In genomic region chr20:53616489-53616888, GRCh38 we compare ENCODE assay signal across 7 cellular contexts. TPM values are rescaled to one million over a fixed set of nuclear protein-coding genes. Genes with fewer than 3 reads are reported as not detected.
DNase-seq lines count a peak whose midpoint lies in the region; ATAC-seq, FAIRE-seq and TF ChIP-seq lines count a peak whose summit lies in the region.
"Not testable (repeated sequence)": the region's sequence is repeated elsewhere in the genome, so short reads cannot be mapped to it uniquely, and the experiment has no call there.

No MANE protein-coding gene starts in this region.

- H3K4me1 ChIP-seq in OCI-LY1 (ENCODE audit: insufficient read depth, low read length, severe bottlenecking) (peaks cover 37% of the 10 kb centered on the region), HepG2 (ENCODE audit: insufficient read depth, low read length) (peaks cover 17% of the 10 kb centered on the region), sigmoid colon (peaks cover 0 to 14% (median 4%) of the 10 kb centered on the region in 4 donors)
- H3K4me1 ChIP-seq in trophoblast cell (ENCODE audit: control insufficient read depth in 1 of 2, insufficient read depth in 2 of 2, low read length in 2 of 2) = not testable (repeated sequence)

- not testable (repeated sequence) for H2BK12ac ChIP-seq in trophoblast cell (ENCODE audit: low read length)

- H2BK120ac ChIP-seq in trophoblast cell (ENCODE audit: insufficient read depth, low read length, poor library complexity) = not testable (repeated sequence)

- H3K4me3 Mint-ChIP-seq in chondrocyte (ENCODE audit: unreplicated experiment) = not testable (repeated sequence)

- CTCF ChIA-PET in RWPE1 (lab: Yijun Ruan, JAX); HepG2 (lab: Yijun Ruan, JAX; ENCODE audit: low intra/inter-chr PET ratio, low total read pairs): not testable (repeated sequence)

- not testable (repeated sequence) for H2AK5ac ChIP-seq in trophoblast cell (ENCODE audit: low read length)

- TF ChIP-seq RAD21 in HepG2 (CRISPR knock-in tag; IDR thresholded peaks at IDR 0.05) = not testable (repeated sequence)

- H4K20me1 ChIP-seq in OCI-LY1 (ENCODE audit: insufficient read depth, low read length); HepG2 (ENCODE audit: insufficient read depth, low read length): not testable (repeated sequence)

- not testable (repeated sequence) for H3K18ac ChIP-seq in trophoblast cell (ENCODE audit: low read length)

- H3K27me3 Mint-ChIP-seq in chondrocyte (ENCODE audit: low read depth) = not testable (repeated sequence)

- in situ Hi-C loops in HepG2 (cut with HindIII; ENCODE audit: extremely low pct_ligation_motif_present, low pct_unique_long_range_greater_than_20kb) = not testable (repeated sequence)

- H3K4me1 Mint-ChIP-seq in chondrocyte (ENCODE audit: low read depth) = peaks cover 26% of the 10 kb centered on the region

- H3K36me3 Mint-ChIP-seq in chondrocyte (ENCODE audit: low read depth) = not testable (repeated sequence)

- not testable (repeated sequence) for H3K9me2 ChIP-seq in OCI-LY1 (ENCODE audit: low read depth, low read length)

- H3K79me1 ChIP-seq in trophoblast cell (ENCODE audit: low read length) = not testable (repeated sequence)

- not testable (repeated sequence) for TF ChIP-seq CTCF in OCI-LY1 (IDR thresholded peaks at IDR 0.05; ENCODE audit: low read length); RWPE1 (conservative IDR thresholded peaks at IDR 0.05; ENCODE audit: low read depth); chondrocyte (IDR thresholded peaks at IDR 0.05); HepG2 (CRISPR knock-in tag; IDR thresholded peaks at IDR 0.05); sigmoid colon (IDR thresholded peaks at IDR 0.05)

- intact Hi-C loops in HepG2 (cut with micrococcal nuclease; ENCODE audit: unreplicated experiment); sigmoid colon (cut with DNase I): not testable (repeated sequence)

- H3K27ac Mint-ChIP-seq in chondrocyte (ENCODE audit: unreplicated experiment) = not testable (repeated sequence)

- not testable (repeated sequence) for H4K12ac ChIP-seq in trophoblast cell (ENCODE audit: low read depth, low read length)

- not testable (repeated sequence) for H3K79me2 ChIP-seq in OCI-LY1 (ENCODE audit: insufficient read depth, low read length); HepG2 (ENCODE audit: insufficient read depth, low read length); trophoblast cell (ENCODE audit: control insufficient read depth, insufficient read depth, low read length, poor library complexity)

- H3K4me3 ChIP-seq in OCI-LY1 (ENCODE audit: low read depth, low read length, poor library complexity, severe bottlenecking); HepG2 (replicated peaks in 1 of 3; ENCODE audit: insufficient read depth in 1 of 3, low read depth in 2 of 3, low read length in 3 of 3); trophoblast cell (ENCODE audit: low read depth, low read length); sigmoid colon: not testable (repeated sequence)

- H3K36me3 ChIP-seq in OCI-LY1 (ENCODE audit: insufficient read depth, low read length); HepG2 (replicated peaks in 1 of 2; ENCODE audit: control insufficient read depth in 1 of 2, insufficient read depth in 2 of 2, low read length in 2 of 2); trophoblast cell (ENCODE audit: control insufficient read depth in 1 of 2, insufficient read depth in 2 of 2, low read length in 2 of 2); sigmoid colon: not testable (repeated sequence)

- not testable (repeated sequence) for H3K9ac ChIP-seq in OCI-LY1 (ENCODE audit: low read length); HepG2 (ENCODE audit: insufficient read depth, low read depth, low read length); trophoblast cell (ENCODE audit: low read length)

- H3K4ac ChIP-seq in trophoblast cell (ENCODE audit: low read depth, low read length) = not testable (repeated sequence)

- 81% methylated on average over 6 of the region's 6 CpGs for WGBS in HepG2 (ENCODE audit: low lambda C conversion rate)
- no CpG with 5 or more reads among the region's 6 CpGs for WGBS in trophoblast cell (ENCODE audit: extremely low coverage, insufficient coverage, insufficient read length)
- 84 to 94% methylated on average over 6 of the region's 6 CpGs for WGBS in sigmoid colon, 2 donors

- not testable (repeated sequence) for H4K91ac ChIP-seq in trophoblast cell (ENCODE audit: low read depth, low read length)

- H3K4me2 ChIP-seq in OCI-LY1 (ENCODE audit: low read length); HepG2 (ENCODE audit: low read depth, low read length); trophoblast cell (ENCODE audit: low read length): not testable (repeated sequence)

- ATAC-seq in HepG2 = not testable (repeated sequence)

- not testable (repeated sequence) for H3K14ac ChIP-seq in trophoblast cell (ENCODE audit: low read length)

- not testable (repeated sequence) for H2AFZ ChIP-seq in OCI-LY1 (ENCODE audit: low read length); HepG2 (ENCODE audit: low read length); trophoblast cell (ENCODE audit: insufficient read depth, low read length, poor library complexity)

- TF ChIP-seq POLR2A in HepG2 (IDR thresholded peaks at IDR 0.05; ENCODE audit: insufficient read depth in 1 of 2, low read depth in 2 of 2, low read length in 2 of 2); sigmoid colon (IDR thresholded peaks at IDR 0.05): not testable (repeated sequence)

- FAIRE-seq in HepG2 (lab: Jason Lieb, UNC) = not testable (repeated sequence)

- not testable (repeated sequence) for H3K9me3 ChIP-seq in OCI-LY1 (ENCODE audit: low read length); HepG2 (ENCODE audit: low read length); trophoblast cell (ENCODE audit: insufficient read depth, low read depth, low read length); sigmoid colon

- BruUV-seq in HepG2 (replicated peaks; lab: Mats Ljungman, UMichigan) = not testable (repeated sequence)

- not testable (repeated sequence) for H3K9me3 Mint-ChIP-seq in chondrocyte (ENCODE audit: low read depth)

- DNase-seq in RWPE1 (ENCODE audit: low spot score); HepG2 (ENCODE audit: low spot score); trophoblast cell: not testable (repeated sequence)
- peak; percentile 27 for DNase-seq in activated effector memory CD4-positive, alpha-beta T cell treated with anti-CD3 and anti-CD28 coated beads, Interleukin-2, amount 50 U/mL, for 16 hours
- peak; percentile 18 for DNase-seq in chondrocyte (ENCODE audit: low spot score)
- DNase-seq in sigmoid colon = peak; percentile 32

- POLR2A ChIA-PET in RWPE1 (lab: Yijun Ruan, JAX; ENCODE audit: low non-redundant PET) (interaction anchor here (0.6 kb wide), 1 partner anchor 66 kb away, joined by 3 read pairs; no protein-coding TSS in a partner anchor), HepG2 (lab: Yijun Ruan, JAX) (interaction anchor here (1.0 to 1.3 kb wide), 2 partner anchors 20 to 22 kb away, joined by 4 to 9 read pairs; no protein-coding TSS in a partner anchor)

- H3K27ac ChIP-seq in OCI-LY1 (ENCODE audit: low read depth, low read length, poor library complexity, severe bottlenecking) = peak overlapping the region; percentile 5
- peak overlapping the region; percentile 10; the same call in 1 of the 2 replicates for H3K27ac ChIP-seq in RWPE1
- not testable (repeated sequence) for H3K27ac ChIP-seq in HepG2 (ENCODE audit: extremely low read length, insufficient read depth, low read length); trophoblast cell (ENCODE audit: low read depth, low read length); sigmoid colon

- not testable (repeated sequence) for H3K27me3 ChIP-seq in OCI-LY1 (ENCODE audit: insufficient read depth, low read length); HepG2 (ENCODE audit: control insufficient read depth in 1 of 2, insufficient read depth in 2 of 2, low read length in 2 of 2); trophoblast cell (ENCODE audit: insufficient read depth, low read length); sigmoid colon

- peak overlapping the region; percentile 21 for H2BK5ac ChIP-seq in trophoblast cell (ENCODE audit: low read depth, low read length, poor library complexity)

- not testable (repeated sequence) for H3K23ac ChIP-seq in trophoblast cell (ENCODE audit: low read length)

- not testable (repeated sequence) for H3F3A ChIP-seq in OCI-LY1 (ENCODE audit: insufficient read depth, low read length)

- H4K8ac ChIP-seq in trophoblast cell (ENCODE audit: low read depth, low read length) = not testable (repeated sequence)

- not testable (repeated sequence) for TF ChIP-seq EP300 in HepG2 (IDR thresholded peaks at IDR 0.05; ENCODE audit: low read depth in 2 of 2, low read length in 2 of 2); HepG2 (CRISPR knock-in tag; IDR thresholded peaks at IDR 0.05; ENCODE audit: borderline replicate concordance); sigmoid colon (IDR thresholded peaks at IDR 0.05)

RNA-seq across cellular contexts. Expression of gene ZNF217, which starts 22.9 kb away (rescaled TPM):
- total RNA-seq in chondrocyte = 26.9 to 28.7 TPM (median 27.0 TPM) in 3 replicates
- 29.8 and 65.0 TPM in 2 replicates for total RNA-seq in HepG2 (2016; rRNA removed; fragmentation: Illumina TruSeq; extraction: Trizol)
- total RNA-seq in HepG2 (2016; cell fraction: cytosol; rRNA removed; fragmentation: Illumina TruSeq; extraction: Trizol; ENCODE audit: low read depth) = 3.8 and 3.9 TPM in 2 replicates
- total RNA-seq in HepG2 (2016; cell fraction: insoluble cytoplasmic fraction; rRNA removed; fragmentation: Illumina TruSeq; extraction: Trizol) = 30.1 and 52.5 TPM in 2 replicates
- 17.5 and 18.9 TPM in 2 replicates for total RNA-seq in HepG2 (2016; cell fraction: membrane; rRNA removed; fragmentation: Illumina TruSeq; extraction: Trizol)
- 46.4 and 49.3 TPM in 2 replicates for total RNA-seq in HepG2 (2016; cell fraction: nucleus; rRNA removed; fragmentation: Illumina TruSeq; extraction: Trizol)
- 22.3 and 23.7 TPM in 2 replicates for polyA plus RNA-seq in HepG2 (2011; rRNA removed)
- polyA plus RNA-seq in HepG2 (2011; cell fraction: cytosol; rRNA removed) = 16.1 and 20.6 TPM in 2 replicates
- 28.1 and 34.2 TPM in 2 replicates for polyA plus RNA-seq in HepG2 (2011; cell fraction: nucleus; rRNA removed)
- polyA plus RNA-seq in HepG2 (2012) = 30.6 and 41.2 TPM in 2 replicates
- 0.85 and 1.1 TPM in 2 replicates for polyA plus RNA-seq in HepG2 (2016; cell fraction: cytosol; fragmentation: Illumina TruSeq; extraction: Trizol; ENCODE audit: low read depth)
- 50.4 and 54.5 TPM in 2 replicates for polyA plus RNA-seq in HepG2 (2016; cell fraction: insoluble cytoplasmic fraction; fragmentation: Illumina TruSeq; extraction: Trizol; ENCODE audit: low read depth)
- polyA plus RNA-seq in HepG2 (2016; cell fraction: membrane; fragmentation: Illumina TruSeq; extraction: Trizol; ENCODE audit: low read depth) = 5.7 and 6.3 TPM in 2 replicates
- polyA plus RNA-seq in HepG2 (2016; cell fraction: nucleus; fragmentation: Illumina TruSeq; extraction: Trizol; ENCODE audit: insufficient read depth, low read depth) = 66.7 and 71.5 TPM in 2 replicates
- polyA minus RNA-seq in HepG2 (2011; rRNA and poly(A)+ RNA removed; ENCODE audit: low replicate concordance) = 13.5 and 82.3 TPM in 2 replicates
- polyA minus RNA-seq in HepG2 (2011; cell fraction: cytosol; rRNA and poly(A)+ RNA removed) = 62.7 and 65.9 TPM in 2 replicates
- polyA minus RNA-seq in HepG2 (2011; cell fraction: nucleus; rRNA and poly(A)+ RNA removed) = 63.2 and 86.3 TPM in 2 replicates
- 45.3 and 46.1 TPM in 2 replicates for polyA plus RNA-seq in trophoblast cell (2013)
- 10 to 100 TPM; 11.4 to 20.2 (median 15.9) TPM for total RNA-seq in sigmoid colon
- polyA plus RNA-seq in sigmoid colon = 10 to 100 TPM; 17.6 to 27.0 (median 21.0) TPM
